8 cellular contexts compared by ENCODE assay signal in the genomic region with DNA sequence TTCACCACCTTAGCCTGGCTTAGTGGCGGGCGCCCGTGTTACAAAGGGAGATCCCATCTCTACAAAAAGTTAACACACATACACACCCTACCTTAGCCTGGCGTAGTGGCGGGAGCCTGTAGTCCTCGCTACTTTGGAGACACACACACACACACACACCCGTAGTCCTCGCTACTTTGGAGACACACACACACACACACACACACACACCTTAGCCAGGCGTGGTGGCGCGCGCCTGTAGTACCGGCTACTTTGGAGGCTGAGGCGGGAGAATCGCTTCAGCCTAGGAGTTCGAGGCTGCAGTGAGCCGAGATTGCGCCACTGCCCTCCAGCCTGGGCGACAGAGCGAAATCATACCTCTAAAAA. TPM values are rescaled to one million over a fixed set of nuclear protein-coding genes. Genes with fewer than 3 reads are reported as not detected.
A peak's percentile ranks its signal among the peaks of the same experiment; 100 is the strongest.
DNase-seq lines count a peak whose midpoint lies in the region; ATAC-seq, FAIRE-seq and TF ChIP-seq lines count a peak whose summit lies in the region.

No MANE protein-coding gene starts in this region.

- H3K4me3 ChIP-seq in BLaER1 treated with 17β-estradiol and CSF1 and Interleukin-3, amounts not matched to agents 10 nM and 100 nM: peak overlapping the region; percentile 87 to 99 (median 94)
- H3K4me3 ChIP-seq in astrocyte of the cerebellum (ENCODE audit: low read depth, low read length) (peak overlapping the region; percentile 91), kidney (ENCODE audit: low read length in 2 of 2) (peak overlapping the region; percentile 75)

- in situ Hi-C loops in astrocyte of the cerebellum (cut with HindIII; ENCODE audit: low sequenced_read_pairs): no loop called here

- peak overlapping the region; percentile 80 to 99 (median 93) for H3K4me2 ChIP-seq in BLaER1 treated with 17β-estradiol and CSF1 and Interleukin-3, amounts not matched to agents 10 nM and 100 nM

- intact Hi-C loops in kidney (cut with DNase I): no loop called here

- H3K4me1 ChIP-seq in BLaER1 treated with 17β-estradiol and CSF1 and Interleukin-3, amounts not matched to agents 10 nM and 100 nM: peaks cover 43 to 65% (median 52%) of the 10 kb centered on the region in 10 experiments
- H3K4me1 ChIP-seq in kidney (ENCODE audit: control insufficient read depth in 1 of 2, insufficient read depth in 1 of 2, low read depth in 1 of 2, low read length in 2 of 2): peaks cover 9 to 16% of the 10 kb centered on the region in 2 donors

- CTCF ChIA-PET in GM10248 (lab: Yijun Ruan, JAX): interaction anchor here (1.0 kb wide), 1 partner anchor 210 kb away, joined by 3 read pairs; no protein-coding TSS in a partner anchor

- H3K36me3 ChIP-seq in BLaER1 treated with 17β-estradiol and CSF1 and Interleukin-3, amounts not matched to agents 10 nM and 100 nM: peaks cover 4 to 34% (median 17%) of the 10 kb centered on the region in 11 experiments; a peak in 16 of 22 replicates
- H3K36me3 ChIP-seq in kidney (ENCODE audit: control insufficient read depth in 1 of 2, insufficient read depth in 2 of 2, low read length in 2 of 2): peaks cover 0 to 2% of the 10 kb centered on the region in 2 donors

- FAIRE-seq in kidney (lab: Jason Lieb, UNC): no peak

- DNase-seq in NCI-H69 (lab: John Stamatoyannopoulos, UW) (peak; percentile 59), astrocyte of the cerebellum (ENCODE audit: low read depth) (no peak), kidney (no peak), retina (no peak), GM10248 (ENCODE audit: extremely low spot score) (no peak)
- DNase-seq in stimulated activated naive CD8-positive, alpha-beta T cell treated with anti-CD3 and anti-CD28 coated beads, Interleukin-15, Interleukin-2, amounts not matched to agents 100 U/mL and 50 U/mL, for 24 hours: peak; percentile 45

- peaks cover 0 to 23% (median 17%) of the 10 kb centered on the region in 11 experiments; a peak in 15 of 22 replicates for H3K27me3 ChIP-seq in BLaER1 treated with 17β-estradiol and CSF1 and Interleukin-3, amounts not matched to agents 10 nM and 100 nM

- peaks cover 0 to 5% (median 0%) of the 10 kb centered on the region in 11 experiments; a peak in 3 of 22 replicates for H3K9me3 ChIP-seq in BLaER1 treated with 17β-estradiol and CSF1 and Interleukin-3, amounts not matched to agents 10 nM and 100 nM (replicated peaks in 1 of 11)
- no peaks in the 10 kb centered on the region for H3K9me3 ChIP-seq in kidney (ENCODE audit: control insufficient read depth in 1 of 2, low read length in 2 of 2)

- H3K27ac ChIP-seq in BLaER1 treated with 17β-estradiol and CSF1 and Interleukin-3, amounts not matched to agents 10 nM and 100 nM: peak overlapping the region; percentile 84 to 92 (median 88)
- peak overlapping the region; percentile 57 to 63 for H3K27ac ChIP-seq in kidney (ENCODE audit: low read depth in 2 of 2, low read length in 2 of 2)

- H3K9ac ChIP-seq in BLaER1 treated with 17β-estradiol and CSF1 and Interleukin-3, amounts not matched to agents 10 nM and 100 nM: peak overlapping the region; percentile 88 to 95 (median 93)
- peak overlapping the region; percentile 66 to 78 for H3K9ac ChIP-seq in kidney (ENCODE audit: low read length in 2 of 2)

- TF ChIP-seq CTCF in astrocyte of the cerebellum (IDR thresholded peaks at IDR 0.05; ENCODE audit: low read depth, low read length, missing control alignments) (no peak), kidney (IDR thresholded peaks at IDR 0.05; ENCODE audit: borderline replicate concordance, extremely low read depth, insufficient read depth) (no peak), GM10248 (IDR thresholded peaks at IDR 0.05; ENCODE audit: control extremely low read depth, extremely low read depth, low read depth, missing control alignments) (no peak)

- peak; percentile 7 for ATAC-seq in GM21526 (IDR thresholded peaks at IDR 0.05; ENCODE audit: low FRiP score, unreplicated experiment)
- no peak for ATAC-seq in stimulated activated naive CD8-positive, alpha-beta T cell treated with anti-CD3 and anti-CD28 coated beads, Interleukin-15, Interleukin-2, amounts not matched to agents 100 U/mL and 50 U/mL, for 24 hours

- H4K20me1 ChIP-seq in BLaER1 treated with 17β-estradiol and CSF1 and Interleukin-3, amounts not matched to agents 10 nM and 100 nM: peaks cover 57 to 87% (median 77%) of the 10 kb centered on the region in 11 experiments; a peak in 21 of 22 replicates

- POLR2A ChIA-PET in GM10248 (lab: Yijun Ruan, JAX): no interaction called here

RNA-seq across cellular contexts. Expression of gene CCNY, which starts 0.6 kb away (rescaled TPM):
- 77.2 TPM for total RNA-seq in kidney
- polyA plus RNA-seq in kidney (ENCODE audit: insufficient read depth, low read depth, low replicate concordance): 45.6 TPM

Comparison
In these comparisons a context has a peak if more than half of its experiments do, and no peak if none do; other contexts are left out.
1. DNase-seq: peak in NCI-H69 (single experiment) and stimulated activated naive CD8-positive, alpha-beta T cell treated with anti-CD3 and anti-CD28 coated beads, Interleukin-15, Interleukin-2, amounts not matched to agents 100 U/mL and 50 U/mL, for 24 hours (single experiment); none in astrocyte of the cerebellum (single experiment), kidney (single experiment), retina (single experiment) and GM10248 (single experiment).
2. Peak in every context shown above with its lines, with median percentiles within 50 percentile points of each other: H3K4me3 ChIP-seq.